22 cellular contexts compared by ENCODE assay signal in genomic region chr14:98466807-98467206, GRCh38.
"Had no signal": no experiment of that assay in that cellular context is flagged by ENCODE, and none has a peak within 500 bp of the region (broad histone marks: within the 10 kb centered on the region; RNA-seq: fewer than 3 reads in every experiment).

No MANE protein-coding gene starts in this region.

- H3K27ac Mint-ChIP-seq: activated CD4-positive, alpha-beta memory T cell treated with anti-CD3 and anti-CD28 coated beads for 36 hours; activated CD8-positive, alpha-beta memory T cell treated with anti-CD3 and anti-CD28 coated beads, Interleukin-2, amount 10 ng/mL, durations not matched to agents 7 days and 5 days; activated naive CD4-positive, alpha-beta T cell treated with anti-CD3 and anti-CD28 coated beads, Interleukin-2, amount 10 ng/mL, durations not matched to agents 7 days and 5 days; activated T-helper 2 cell treated with anti-CD3 and anti-CD28 coated beads, Interferon-gamma antibody, Interleukin-2, Interleukin-4, amounts not matched to agents 10 μg/mL and 5 μg/mL and 100 μg/mL, durations not matched to agents 14 hours and 24 hours and 36 hours; stimulated activated memory B cell treated with anti-CD40 and anti-IgM and Interleukin-4, amounts not matched to agents 10 μg/mL and 1 μg/mL and 100 μg/mL, for 72 hours had no signal

- H3K9me3 Mint-ChIP-seq: activated CD4-positive, alpha-beta memory T cell treated with anti-CD3 and anti-CD28 coated beads for 36 hours; activated T-helper 2 cell treated with anti-CD3 and anti-CD28 coated beads, Interferon-gamma antibody, Interleukin-2, Interleukin-4, amounts not matched to agents 10 μg/mL and 5 μg/mL and 100 μg/mL, durations not matched to agents 14 hours and 24 hours and 36 hours; central memory CD8-positive, alpha-beta T cell had no signal

- H3K4me1 Mint-ChIP-seq: activated naive CD4-positive, alpha-beta T cell treated with anti-CD3 and anti-CD28 coated beads, Interleukin-2, amount 10 ng/mL, durations not matched to agents 7 days and 5 days; central memory CD8-positive, alpha-beta T cell; stimulated activated memory B cell treated with anti-CD40 and anti-IgM and Interleukin-4, amounts not matched to agents 10 μg/mL and 1 μg/mL and 100 μg/mL, for 72 hours had no signal

- H3K36me3 Mint-ChIP-seq: activated CD4-positive, alpha-beta memory T cell treated with anti-CD3 and anti-CD28 coated beads for 36 hours; activated CD8-positive, alpha-beta memory T cell treated with anti-CD3 and anti-CD28 coated beads, Interleukin-2, amount 10 ng/mL, durations not matched to agents 7 days and 5 days; activated naive CD4-positive, alpha-beta T cell treated with anti-CD3 and anti-CD28 coated beads, Interleukin-2, amount 10 ng/mL, durations not matched to agents 7 days and 5 days; stimulated activated memory B cell treated with anti-CD40 and anti-IgM and Interleukin-4, amounts not matched to agents 10 μg/mL and 1 μg/mL and 100 μg/mL, for 72 hours had no signal

- ATAC-seq: activated CD8-positive, alpha-beta memory T cell treated with anti-CD3 and anti-CD28 coated beads, Interleukin-2, amount 10 ng/mL, durations not matched to agents 7 days and 5 days; body of pancreas; left lung; mucosa of descending colon; naive thymus-derived CD4-positive, alpha-beta T cell; stimulated activated memory B cell treated with anti-CD40 and anti-IgM and Interleukin-4, amounts not matched to agents 10 μg/mL and 1 μg/mL and 100 μg/mL, for 72 hours had no signal

- DNase-seq: activated CD4-positive, alpha-beta memory T cell treated with anti-CD3 and anti-CD28 coated beads for 36 hours; activated CD4-positive, alpha-beta T cell treated with anti-CD3 and anti-CD28 coated beads for 1 hour; activated CD8-positive, alpha-beta memory T cell treated with anti-CD3 and anti-CD28 coated beads, Interleukin-2, amount 10 ng/mL, durations not matched to agents 7 days and 5 days; activated naive CD4-positive, alpha-beta T cell treated with anti-CD3 and anti-CD28 coated beads, Interleukin-2, amount 10 ng/mL, durations not matched to agents 7 days and 5 days; activated T-cell treated with anti-CD3 and anti-CD28 coated beads, Interleukin-2, amount 50 U/mL, for 1 hour; body of pancreas; left lung; mucosa of descending colon; naive thymus-derived CD4-positive, alpha-beta T cell; nucleus accumbens; retina; stimulated activated CD4-positive, alpha-beta T cell treated with anti-CD3 and anti-CD28 coated beads, Interleukin-12 subunit alpha, Interleukin-12 subunit beta, amount 100 ng/mL, for 4 hours; stimulated activated CD4-positive, alpha-beta T cell treated with anti-CD3 and anti-CD28 coated beads, Interleukin-2, amount 100 ng/mL, for 24 hours; T-helper 1 cell; T1000 had no signal

- H3K9me3 ChIP-seq: body of pancreas, mucosa of descending colon, vagina had no signal

- H3K27ac ChIP-seq: body of pancreas, coronary artery, left lung, tibial nerve, vagina, VCaP had no signal

- H3K27me3 ChIP-seq: body of pancreas, tibial nerve, vagina had no signal

- H3K27me3 Mint-ChIP-seq: activated CD4-positive, alpha-beta memory T cell treated with anti-CD3 and anti-CD28 coated beads for 36 hours; activated CD8-positive, alpha-beta memory T cell treated with anti-CD3 and anti-CD28 coated beads, Interleukin-2, amount 10 ng/mL, durations not matched to agents 7 days and 5 days; activated naive CD4-positive, alpha-beta T cell treated with anti-CD3 and anti-CD28 coated beads, Interleukin-2, amount 10 ng/mL, durations not matched to agents 7 days and 5 days; central memory CD8-positive, alpha-beta T cell; naive thymus-derived CD4-positive, alpha-beta T cell; stimulated activated memory B cell treated with anti-CD40 and anti-IgM and Interleukin-4, amounts not matched to agents 10 μg/mL and 1 μg/mL and 100 μg/mL, for 72 hours had no signal

- H3K36me3 ChIP-seq: left lung, tibial nerve, vagina had no signal

- H3K4me3 Mint-ChIP-seq: activated CD4-positive, alpha-beta memory T cell treated with anti-CD3 and anti-CD28 coated beads for 36 hours; activated CD8-positive, alpha-beta memory T cell treated with anti-CD3 and anti-CD28 coated beads, Interleukin-2, amount 10 ng/mL, durations not matched to agents 7 days and 5 days; activated naive CD4-positive, alpha-beta T cell treated with anti-CD3 and anti-CD28 coated beads, Interleukin-2, amount 10 ng/mL, durations not matched to agents 7 days and 5 days; central memory CD8-positive, alpha-beta T cell; naive thymus-derived CD4-positive, alpha-beta T cell; stimulated activated memory B cell treated with anti-CD40 and anti-IgM and Interleukin-4, amounts not matched to agents 10 μg/mL and 1 μg/mL and 100 μg/mL, for 72 hours had no signal

- H3K4me3 ChIP-seq: body of pancreas, coronary artery, left lung, mucosa of descending colon, tibial nerve, vagina had no signal

- H3K4me1 ChIP-seq: left lung, tibial nerve, vagina had no signal
